1 cellular context compared by ENCODE assay signal in the genomic region with DNA sequence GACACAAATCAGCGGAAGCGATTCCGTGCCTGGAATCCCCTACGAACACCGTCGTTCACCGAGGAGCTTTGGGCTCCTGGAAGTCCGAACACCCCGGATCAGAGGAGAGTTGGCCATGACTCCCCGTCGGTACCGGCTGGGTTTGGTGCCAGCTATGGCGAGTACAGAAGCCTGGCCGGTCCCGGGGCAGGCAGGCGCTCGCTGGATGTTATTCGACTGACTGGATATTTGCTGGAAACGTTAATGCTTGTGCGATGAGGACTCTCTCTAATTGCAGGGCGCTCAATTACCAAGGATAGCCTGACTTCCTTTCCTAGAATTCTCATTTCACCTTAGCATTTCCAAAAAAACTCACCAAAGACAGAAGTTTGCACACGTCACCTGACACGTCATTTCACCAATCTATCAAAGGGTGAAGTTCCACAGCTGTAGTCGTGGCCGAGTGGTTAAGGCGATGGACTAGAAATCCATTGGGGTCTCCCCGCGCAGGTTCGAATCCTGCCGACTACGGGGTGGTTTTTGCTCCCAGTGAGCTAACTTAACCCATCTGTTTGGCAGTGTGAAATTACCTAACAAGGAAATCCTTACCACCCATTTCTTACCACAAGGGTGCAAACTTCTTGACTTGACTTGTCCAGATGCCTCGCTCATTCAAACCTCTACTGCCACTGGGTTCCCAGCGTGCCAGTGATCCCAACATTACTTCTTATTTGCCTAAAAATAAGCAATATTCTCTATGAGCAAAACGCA.
TF ChIP-seq lines count a peak whose summit lies in the region.

No MANE protein-coding gene starts in this region.

TF ChIP-seq in HepG2, 621 proteins besides CTCF, POLR2A, EP300 and RAD21 (continued from another document and continues in another):
- TF ChIP-seq ATF3 (CRISPR knock-in tag; IDR thresholded peaks at IDR 0.05) (0 out of 2 replicates have a peak, but pooled peaks have one; percentile 27), ZBTB3 (CRISPR knock-in tag; IDR thresholded peaks at IDR 0.05; ENCODE audit: borderline replicate concordance, low read depth) (no peak), ZNF318 (CRISPR knock-in tag; IDR thresholded peaks at IDR 0.05) (peak; percentile 85; the same call in 1 of the 2 replicates), RFXANK (CRISPR knock-in tag; IDR thresholded peaks at IDR 0.05) (peak; percentile 78; the same call in 1 of the 2 replicates), SETDB1 (CRISPR knock-in tag; IDR thresholded peaks at IDR 0.05; ENCODE audit: borderline replicate concordance) (no peak), ZMYM3 (CRISPR knock-in tag; IDR thresholded peaks at IDR 0.05) (peak; percentile 49; the same call in 1 of the 2 replicates), KAT7 (CRISPR knock-in tag; IDR thresholded peaks at IDR 0.05; ENCODE audit: borderline replicate concordance) (0 out of 2 replicates have a peak, but pooled peaks have one; percentile 43), TCF12 (IDR thresholded peaks at IDR 0.05) (no peak), TCF12 (CRISPR knock-in tag; IDR thresholded peaks at IDR 0.05) (no peak), ZNF652 (CRISPR knock-in tag; IDR thresholded peaks at IDR 0.05; ENCODE audit: borderline replicate concordance, low read depth) (no peak), NPAS2 (CRISPR knock-in tag; IDR thresholded peaks at IDR 0.05; ENCODE audit: borderline replicate concordance) (no peak), TSC22D2 (CRISPR knock-in tag; IDR thresholded peaks at IDR 0.05; ENCODE audit: borderline replicate concordance) (no peak; the same call in 1 of the 2 replicates), ZNF740 (CRISPR knock-in tag; IDR thresholded peaks at IDR 0.05) (no peak), SNAPC4 (CRISPR knock-in tag; IDR thresholded peaks at IDR 0.05) (no peak), BORCS8-MEF2B (CRISPR knock-in tag; IDR thresholded peaks at IDR 0.05) (peak; percentile 83; the same call in 1 of the 2 replicates), NFYB (CRISPR knock-in tag; IDR thresholded peaks at IDR 0.05) (no peak), RELA (CRISPR knock-in tag; IDR thresholded peaks at IDR 0.05) (no peak), DRAP1 (CRISPR knock-in tag; IDR thresholded peaks at IDR 0.05) (peak; percentile 63; the same call in 1 of the 2 replicates), ZFP36L2 (CRISPR knock-in tag; IDR thresholded peaks at IDR 0.05) (no peak), ZNF672 (CRISPR knock-in tag; IDR thresholded peaks at IDR 0.05) (no peak), CBX5 (CRISPR knock-in tag; IDR thresholded peaks at IDR 0.05; ENCODE audit: borderline replicate concordance) (peak; percentile 80), HOXA3 (CRISPR knock-in tag; IDR thresholded peaks at IDR 0.05) (peak; percentile 99), ZNF367 (CRISPR knock-in tag; IDR thresholded peaks at IDR 0.05; ENCODE audit: borderline replicate concordance) (0 out of 2 replicates have a peak, but pooled peaks have one; percentile 16), ZNF761 (CRISPR knock-in tag; conservative IDR thresholded peaks at IDR 0.05) (no peak)
- TF ChIP-seq, protein P1, sequence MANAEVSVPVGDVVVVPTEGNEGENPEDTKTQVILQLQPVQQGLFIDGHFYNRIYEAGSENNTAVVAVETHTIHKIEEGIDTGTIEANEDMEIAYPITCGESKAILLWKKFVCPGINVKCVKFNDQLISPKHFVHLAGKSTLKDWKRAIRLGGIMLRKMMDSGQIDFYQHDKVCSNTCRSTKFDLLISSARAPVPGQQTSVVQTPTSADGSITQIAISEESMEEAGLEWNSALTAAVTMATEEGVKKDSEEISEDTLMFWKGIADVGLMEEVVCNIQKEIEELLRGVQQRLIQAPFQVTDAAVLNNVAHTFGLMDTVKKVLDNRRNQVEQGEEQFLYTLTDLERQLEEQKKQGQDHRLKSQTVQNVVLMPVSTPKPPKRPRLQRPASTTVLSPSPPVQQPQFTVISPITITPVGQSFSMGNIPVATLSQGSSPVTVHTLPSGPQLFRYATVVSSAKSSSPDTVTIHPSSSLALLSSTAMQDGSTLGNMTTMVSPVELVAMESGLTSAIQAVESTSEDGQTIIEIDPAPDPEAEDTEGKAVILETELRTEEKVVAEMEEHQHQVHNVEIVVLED (CRISPR knock-in tag; IDR thresholded peaks at IDR 0.05; ENCODE audit: borderline replicate concordance) = peak; percentile 62; the same call in 1 of the 2 replicates
- TF ChIP-seq, protein P2, sequence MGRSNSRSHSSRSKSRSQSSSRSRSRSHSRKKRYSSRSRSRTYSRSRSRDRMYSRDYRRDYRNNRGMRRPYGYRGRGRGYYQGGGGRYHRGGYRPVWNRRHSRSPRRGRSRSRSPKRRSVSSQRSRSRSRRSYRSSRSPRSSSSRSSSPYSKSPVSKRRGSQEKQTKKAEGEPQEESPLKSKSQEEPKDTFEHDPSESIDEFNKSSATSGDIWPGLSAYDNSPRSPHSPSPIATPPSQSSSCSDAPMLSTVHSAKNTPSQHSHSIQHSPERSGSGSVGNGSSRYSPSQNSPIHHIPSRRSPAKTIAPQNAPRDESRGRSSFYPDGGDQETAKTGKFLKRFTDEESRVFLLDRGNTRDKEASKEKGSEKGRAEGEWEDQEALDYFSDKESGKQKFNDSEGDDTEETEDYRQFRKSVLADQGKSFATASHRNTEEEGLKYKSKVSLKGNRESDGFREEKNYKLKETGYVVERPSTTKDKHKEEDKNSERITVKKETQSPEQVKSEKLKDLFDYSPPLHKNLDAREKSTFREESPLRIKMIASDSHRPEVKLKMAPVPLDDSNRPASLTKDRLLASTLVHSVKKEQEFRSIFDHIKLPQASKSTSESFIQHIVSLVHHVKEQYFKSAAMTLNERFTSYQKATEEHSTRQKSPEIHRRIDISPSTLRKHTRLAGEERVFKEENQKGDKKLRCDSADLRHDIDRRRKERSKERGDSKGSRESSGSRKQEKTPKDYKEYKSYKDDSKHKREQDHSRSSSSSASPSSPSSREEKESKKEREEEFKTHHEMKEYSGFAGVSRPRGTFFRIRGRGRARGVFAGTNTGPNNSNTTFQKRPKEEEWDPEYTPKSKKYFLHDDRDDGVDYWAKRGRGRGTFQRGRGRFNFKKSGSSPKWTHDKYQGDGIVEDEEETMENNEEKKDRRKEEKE (IDR thresholded peaks at IDR 0.05) = no peak
- TF ChIP-seq, protein P3, sequence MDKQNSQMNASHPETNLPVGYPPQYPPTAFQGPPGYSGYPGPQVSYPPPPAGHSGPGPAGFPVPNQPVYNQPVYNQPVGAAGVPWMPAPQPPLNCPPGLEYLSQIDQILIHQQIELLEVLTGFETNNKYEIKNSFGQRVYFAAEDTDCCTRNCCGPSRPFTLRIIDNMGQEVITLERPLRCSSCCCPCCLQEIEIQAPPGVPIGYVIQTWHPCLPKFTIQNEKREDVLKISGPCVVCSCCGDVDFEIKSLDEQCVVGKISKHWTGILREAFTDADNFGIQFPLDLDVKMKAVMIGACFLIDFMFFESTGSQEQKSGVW (CRISPR knock-in tag; IDR thresholded peaks at IDR 0.05; ENCODE audit: borderline replicate concordance) = no peak
- TF ChIP-seq, protein P4, sequence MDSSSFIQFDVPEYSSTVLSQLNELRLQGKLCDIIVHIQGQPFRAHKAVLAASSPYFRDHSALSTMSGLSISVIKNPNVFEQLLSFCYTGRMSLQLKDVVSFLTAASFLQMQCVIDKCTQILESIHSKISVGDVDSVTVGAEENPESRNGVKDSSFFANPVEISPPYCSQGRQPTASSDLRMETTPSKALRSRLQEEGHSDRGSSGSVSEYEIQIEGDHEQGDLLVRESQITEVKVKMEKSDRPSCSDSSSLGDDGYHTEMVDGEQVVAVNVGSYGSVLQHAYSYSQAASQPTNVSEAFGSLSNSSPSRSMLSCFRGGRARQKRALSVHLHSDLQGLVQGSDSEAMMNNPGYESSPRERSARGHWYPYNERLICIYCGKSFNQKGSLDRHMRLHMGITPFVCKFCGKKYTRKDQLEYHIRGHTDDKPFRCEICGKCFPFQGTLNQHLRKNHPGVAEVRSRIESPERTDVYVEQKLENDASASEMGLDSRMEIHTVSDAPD (CRISPR knock-in tag; IDR thresholded peaks at IDR 0.05) = peak; percentile 52; the same call in 1 of the 2 replicates
